19 cellular contexts compared by ENCODE assay signal in the genomic region with DNA sequence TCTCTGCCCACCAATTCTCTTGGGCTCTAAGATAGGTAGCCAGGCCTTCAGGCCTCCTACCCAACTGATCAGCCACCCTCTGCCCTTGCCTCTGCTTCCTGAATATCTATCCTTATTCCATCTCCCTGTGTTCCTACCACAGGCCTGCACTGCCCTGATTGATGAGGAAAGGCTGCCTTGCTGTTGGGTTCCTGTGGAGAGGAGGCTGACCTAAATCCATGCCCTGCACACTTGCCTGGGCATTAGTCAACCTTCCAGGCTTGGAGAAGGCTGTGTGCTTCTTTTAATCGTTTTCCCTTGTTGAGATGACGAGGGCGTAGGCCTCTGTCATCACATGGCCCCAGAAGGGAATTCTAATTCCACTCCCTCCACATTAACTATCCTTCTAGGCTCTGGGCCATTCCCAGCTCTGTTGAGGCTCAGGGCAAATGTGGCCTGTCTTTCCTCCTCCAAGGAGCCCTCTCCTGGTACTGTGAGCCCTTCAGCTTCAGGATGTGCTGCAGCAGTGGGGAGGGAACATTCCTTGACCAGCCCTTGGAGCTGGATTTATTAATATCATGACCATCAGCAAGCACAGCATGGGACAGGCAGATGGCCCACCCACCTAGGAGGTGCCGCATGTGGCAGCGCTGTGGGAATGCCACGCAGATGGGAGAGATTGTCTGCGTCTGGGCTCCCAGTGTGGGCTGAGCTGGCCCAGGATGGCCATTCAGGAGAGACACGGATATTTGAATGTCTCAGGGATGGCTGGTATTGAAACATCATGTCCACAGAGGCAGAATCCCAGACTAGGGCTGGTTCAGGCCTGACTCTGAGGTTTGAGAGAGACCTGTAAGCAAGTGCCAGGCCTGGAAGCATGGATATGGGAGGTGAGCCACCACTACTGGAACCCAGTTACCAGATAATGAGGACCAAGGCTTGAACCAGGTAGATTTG. TPM values are rescaled to one million over a fixed set of nuclear protein-coding genes. Genes with fewer than 3 reads are reported as not detected.
DNase-seq lines count a peak whose midpoint lies in the region; ATAC-seq lines count a peak whose summit lies in the region.
"Had no signal": no experiment of that assay in that cellular context is flagged by ENCODE, and none has a peak within 500 bp of the region (broad histone marks: within the 10 kb centered on the region; RNA-seq: fewer than 3 reads in every experiment).

No MANE protein-coding gene starts in this region.

- peaks cover 0 to 5% (median 0%) of the 10 kb centered on the region in 5 donors for H3K9me3 ChIP-seq in subcutaneous abdominal adipose tissue (ENCODE audit: control insufficient read depth in 5 of 5, low read length in 5 of 5)
- H3K9me3 ChIP-seq: Caco-2 had no signal

- intact Hi-C loops in Right ventricle myocardium inferior (cut with DNase I) (no loop called here), cardiac septum (cut with DNase I) (no loop called here)

- ATAC-seq in Right ventricle myocardium inferior, result peak; percentile 57
- ATAC-seq in left lobe of liver, result no peak

- no peak overlapping the region for H3K4me3 ChIP-seq in subcutaneous abdominal adipose tissue (ENCODE audit: low read depth in 1 of 5, low read length in 5 of 5)

- peaks cover 0 to 4% (median 0%) of the 10 kb centered on the region in 5 donors for H3K36me3 ChIP-seq in subcutaneous abdominal adipose tissue (ENCODE audit: control insufficient read depth in 5 of 5, insufficient read depth in 5 of 5, low read length in 5 of 5)

- no peak overlapping the region for H3K9ac ChIP-seq in subcutaneous abdominal adipose tissue (ENCODE audit: low read length in 5 of 5)
- H3K9ac ChIP-seq: KMS-11 had no signal

- H3K27ac ChIP-seq in subcutaneous abdominal adipose tissue (ENCODE audit: low read depth, low read length), result peak overlapping the region; percentile 32
- H3K27ac ChIP-seq: KMS-11 had no signal

- H3K4me1 ChIP-seq in subcutaneous abdominal adipose tissue (ENCODE audit: control insufficient read depth in 5 of 5, insufficient read depth in 5 of 5, low read length in 5 of 5), result peaks cover 6 to 78% (median 55%) of the 10 kb centered on the region in 5 donors

- no peak for DNase-seq in Right ventricle myocardium inferior (ENCODE audit: missing footprints)
- no peak for DNase-seq in cardiac septum (ENCODE audit: low spot score)
- DNase-seq in cerebellar cortex (ENCODE audit: low spot score), result peak; percentile 70
- DNase-seq in left lobe of liver (ENCODE audit: low spot score), result peak; percentile 30
- DNase-seq in stimulated activated CD4-positive, alpha-beta T cell treated with anti-CD3 and anti-CD28 coated beads, Interleukin-15, amount 100 ng/mL, for 24 hours, result no peak
- DNase-seq in activated CD4-positive, CD25-positive, alpha-beta regulatory T cell (lab: John Stamatoyannopoulos, UW), result no peak
- no peak for DNase-seq in pons (ENCODE audit: low spot score)
- DNase-seq: Caco-2; CD4-positive, alpha-beta T cell; GOT3; MV-4-11; NCI-H187 treated with DMSO at 0.1 percent for 48 hours; NCI-H226; NCI-H524; NCI-H82; OCI-M1; SHP77 treated with DMSO at 0.1 percent for 48 hours had no signal

- no peaks in the 10 kb centered on the region for H3K27me3 ChIP-seq in subcutaneous abdominal adipose tissue (ENCODE audit: control insufficient read depth in 5 of 5, insufficient read depth in 4 of 5, low read length in 5 of 5)

RNA-seq across cellular contexts. Expression of a gene that starts 40.9 kb away (rescaled TPM):
- total RNA-seq in Right ventricle myocardium inferior (37.1 TPM), cardiac septum (41.4 TPM), left lobe of liver (2.8 TPM)
- total RNA-seq: Caco-2; CD4-positive, alpha-beta T cell had no signal

Comparison
In these comparisons a context has a peak if more than half of its experiments do, and no peak if none do; other contexts are left out.
1. DNase-seq: peak in cerebellar cortex (single experiment) and left lobe of liver (single experiment); none in Right ventricle myocardium inferior (single experiment), cardiac septum (single experiment), stimulated activated CD4-positive, alpha-beta T cell treated with anti-CD3 and anti-CD28 coated beads, Interleukin-15, amount 100 ng/mL, for 24 hours (single experiment), activated CD4-positive, CD25-positive, alpha-beta regulatory T cell (0 of 4) and pons (single experiment).
2. RNA of a gene that starts 40.9 kb away (total RNA-seq): 41.4 TPM in cardiac septum (single experiment) and 37.1 TPM in Right ventricle myocardium inferior (single experiment); 2.8 TPM in left lobe of liver (single experiment); every median in the first group is over 10 times any median in the second.